ENCODE assay signal across 8 cellular contexts in the genomic region with DNA sequence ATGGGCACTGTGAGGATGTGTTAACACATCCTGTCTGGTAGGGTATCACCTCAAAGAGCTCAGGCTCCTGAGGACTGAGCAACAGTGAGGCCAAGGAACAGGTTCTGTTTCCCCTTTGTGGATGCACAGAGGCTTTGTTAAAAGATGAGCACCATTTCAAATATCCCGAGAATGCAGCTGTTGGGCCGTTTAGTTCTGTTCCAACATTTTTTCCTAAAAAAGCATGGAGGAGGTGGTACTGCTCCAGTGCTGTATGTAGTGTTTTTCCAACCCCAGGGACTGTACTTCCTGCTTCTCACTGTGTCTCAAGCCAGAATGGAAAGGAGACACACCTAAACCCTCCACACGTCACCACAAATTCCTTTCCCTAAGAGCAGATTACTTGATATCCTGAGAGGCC. TPM values are rescaled to one million over a fixed set of nuclear protein-coding genes. Genes with fewer than 3 reads are reported as not detected.
A peak's percentile ranks its signal among the peaks of the same experiment; 100 is the strongest.
DNase-seq lines count a peak whose midpoint lies in the region; ATAC-seq, FAIRE-seq and TF ChIP-seq lines count a peak whose summit lies in the region.

No MANE protein-coding gene starts in this region.

- peak overlapping the region; percentile 62 for H3K27ac Mint-ChIP-seq in type B pancreatic cell

- no peak overlapping the region for H3K4me3 Mint-ChIP-seq in type B pancreatic cell

- no peaks in the 10 kb centered on the region for H3K36me3 ChIP-seq in bronchial epithelial cell (ENCODE audit: control insufficient read depth, insufficient read depth, low read length)

- no peak for FAIRE-seq in bronchial epithelial cell (lab: Jason Lieb, UNC)

- H3K27ac ChIP-seq in dorsolateral prefrontal cortex, result peak overlapping the region in 27 of 59 donors; percentile 1 to 70 (median 30)

- H3K9me3 Mint-ChIP-seq in type B pancreatic cell, result peaks cover 18% of the 10 kb centered on the region

- no peak overlapping the region for H3K4me3 ChIP-seq in bronchial epithelial cell (ENCODE audit: low read depth, low read length)
- H3K4me3 ChIP-seq in dorsolateral prefrontal cortex, result no peak overlapping the region

- peak; percentile 98 for DNase-seq in HS-27A (ENCODE audit: low read depth)
- peak; percentile 85 for DNase-seq in bronchial epithelial cell (ENCODE audit: low read depth)
- DNase-seq in kidney tubule cell (ENCODE audit: low spot score), result peak; percentile 92
- DNase-seq in type B pancreatic cell (ENCODE audit: extremely low spot score, unreplicated experiment), result no peak
- DNase-seq in dorsolateral prefrontal cortex, result no peak
- DNase-seq in SHP77 (lab: John Stamatoyannopoulos, UW), result no peak

- H3K4me1 Mint-ChIP-seq in type B pancreatic cell (ENCODE audit: unreplicated experiment), result peaks cover 17% of the 10 kb centered on the region

- intact Hi-C loops in dorsolateral prefrontal cortex (cut with DNase I), result no loop called here

- H3K36me3 Mint-ChIP-seq in type B pancreatic cell, result no peaks in the 10 kb centered on the region

- H3K27me3 Mint-ChIP-seq in type B pancreatic cell, result no peaks in the 10 kb centered on the region

- H3K27me3 ChIP-seq in bronchial epithelial cell (ENCODE audit: control insufficient read depth, insufficient read depth, low read length), result no peaks in the 10 kb centered on the region
- H3K27me3 ChIP-seq in dorsolateral prefrontal cortex, result no peaks in the 10 kb centered on the region

- no peak for TF ChIP-seq CTCF in bronchial epithelial cell (IDR thresholded peaks at IDR 0.05; ENCODE audit: insufficient read depth, low read length, severe bottlenecking)
- TF ChIP-seq CTCF in type B pancreatic cell (conservative IDR thresholded peaks at IDR 0.05), result no peak
- no peak for TF ChIP-seq CTCF in dorsolateral prefrontal cortex (IDR thresholded peaks at IDR 0.05 in 54 of 56, conservative IDR thresholded peaks at IDR 0.05 in 2 of 56; ENCODE audit: low read depth in 1 of 56, partially characterized antibody in 56 of 56)

- ATAC-seq in GM21390 (IDR thresholded peaks at IDR 0.05; ENCODE audit: unreplicated experiment) (no peak), HG03095 (IDR thresholded peaks at IDR 0.05; ENCODE audit: unreplicated experiment) (no peak)

RNA-seq across cellular contexts. Expression of a gene that starts 53.8 kb away (rescaled TPM):
- 31.3 and 46.1 TPM in 2 replicates for total RNA-seq in bronchial epithelial cell
- total RNA-seq in type B pancreatic cell (ENCODE audit: low replicate concordance), result 25.0 and 34.7 TPM in 2 replicates
- total RNA-seq in dorsolateral prefrontal cortex, result 10 to 100 TPM in 103 of 120 experiments, 1 to 10 TPM in 17; 7.7 to 24.2 (median 12.6) TPM

Comparison
In these comparisons a context has a peak if more than half of its experiments do, and no peak if none do; other contexts are left out.
1. DNase-seq: peak in HS-27A (single experiment), bronchial epithelial cell (single experiment) and kidney tubule cell (single experiment); none in type B pancreatic cell (single experiment), dorsolateral prefrontal cortex (0 of 10) and SHP77 (0 of 2).